8 cellular contexts compared by ENCODE assay signal in genomic region chr14:92460916-92461579, GRCh38. TPM values are rescaled to one million over a fixed set of nuclear protein-coding genes. Genes with fewer than 3 reads are reported as not detected.
DNase-seq lines count a peak whose midpoint lies in the region; ATAC-seq and TF ChIP-seq lines count a peak whose summit lies in the region.

No MANE protein-coding gene starts in this region.

- H3K9ac ChIP-seq in parathyroid adenoma (no peak overlapping the region), Karpas-422 (ENCODE audit: low read length) (no peak overlapping the region)

- no peaks in the 10 kb centered on the region for H3K79me2 ChIP-seq in parathyroid adenoma
- no peaks in the 10 kb centered on the region for H3K79me2 ChIP-seq in Karpas-422 (ENCODE audit: low read length)

- H3K4me3 ChIP-seq in cardiac fibroblast (replicated peaks in 1 of 2; ENCODE audit: low read depth in 2 of 2, low read length in 2 of 2) = no peak overlapping the region
- no peak overlapping the region for H3K4me3 ChIP-seq in parathyroid adenoma (ENCODE audit: low read depth, low read length)
- peak overlapping the region in 1 of 3 donors; percentile 9 for H3K4me3 ChIP-seq in breast epithelium
- H3K4me3 ChIP-seq in Karpas-422 (ENCODE audit: low read length) = no peak overlapping the region

- DNase-seq in cardiac fibroblast (ENCODE audit: low read depth in 2 of 2) = peak; percentile 73 to 88
- no peak for DNase-seq in effector CD4-positive, alpha-beta T cell
- DNase-seq in OCI-M2 (lab: John Stamatoyannopoulos, UW; ENCODE audit: unreplicated experiment) = no peak
- no peak for DNase-seq in breast epithelium (ENCODE audit: low spot score in 2 of 2)
- DNase-seq in Karpas-422 = no peak

- intact Hi-C loops in breast epithelium (cut with DNase I; ENCODE audit: low total_unique reads) = no loop called here

- H3K9me2 ChIP-seq in Karpas-422 (replicated peaks; ENCODE audit: insufficient read depth, low read length) = no peaks in the 10 kb centered on the region

- peak; percentile 19 for TF ChIP-seq CTCF in cardiac fibroblast (IDR thresholded peaks at IDR 0.05; ENCODE audit: low read depth, low read length)
- TF ChIP-seq CTCF in parathyroid adenoma (IDR thresholded peaks at IDR 0.05) = no peak
- no peak for TF ChIP-seq CTCF in breast epithelium (IDR thresholded peaks at IDR 0.05)

- no peaks in the 10 kb centered on the region for H3K4me1 ChIP-seq in parathyroid adenoma
- H3K4me1 ChIP-seq in breast epithelium = no peaks in the 10 kb centered on the region
- no peaks in the 10 kb centered on the region for H3K4me1 ChIP-seq in Karpas-422 (ENCODE audit: low read length)

- H3K36me3 ChIP-seq in parathyroid adenoma (ENCODE audit: control insufficient read depth, insufficient read depth, low read length) (no peaks in the 10 kb centered on the region), breast epithelium (no peaks in the 10 kb centered on the region), Karpas-422 (ENCODE audit: insufficient read depth, low read length) (no peaks in the 10 kb centered on the region)

- H2AFZ ChIP-seq in parathyroid adenoma = no peak overlapping the region
- H2AFZ ChIP-seq in Karpas-422 (ENCODE audit: low read length) = no peak overlapping the region

- H3K27me3 ChIP-seq in parathyroid adenoma (ENCODE audit: control insufficient read depth, insufficient read depth, low read length) (no peaks in the 10 kb centered on the region), breast epithelium (no peaks in the 10 kb centered on the region), Karpas-422 (ENCODE audit: low read length) (no peaks in the 10 kb centered on the region)

- H3K4me2 ChIP-seq in parathyroid adenoma (ENCODE audit: low read length) (no peak overlapping the region), Karpas-422 (ENCODE audit: low read depth, low read length, poor library complexity, severe bottlenecking) (no peak overlapping the region)

- ATAC-seq in GM18511 (IDR thresholded peaks at IDR 0.05; ENCODE audit: unreplicated experiment) (peak; percentile 78), HG02884 (IDR thresholded peaks at IDR 0.05; ENCODE audit: unreplicated experiment) (peak; percentile 79)

- H4K20me1 ChIP-seq in Karpas-422 (ENCODE audit: insufficient read depth, low read depth, low read length) = peaks cover 3% of the 10 kb centered on the region; the same call in 1 of the 2 replicates

- H3K9me3 ChIP-seq in parathyroid adenoma (ENCODE audit: control insufficient read depth, low read length) (no peaks in the 10 kb centered on the region), breast epithelium (no peaks in the 10 kb centered on the region), Karpas-422 (ENCODE audit: low read length) (no peaks in the 10 kb centered on the region)

- peak overlapping the region; percentile 55 for H3K27ac ChIP-seq in parathyroid adenoma
- peak overlapping the region in 1 of 2 donors; percentile 76 for H3K27ac ChIP-seq in breast epithelium
- no peak overlapping the region for H3K27ac ChIP-seq in Karpas-422 (ENCODE audit: low read length)

- TF ChIP-seq POLR2A in breast epithelium (IDR thresholded peaks at IDR 0.05) = no peak

RNA-seq across cellular contexts. Expression of gene RIN3, which starts 52.5 kb away (rescaled TPM):
- total RNA-seq in breast epithelium = 10 to 100 TPM; 10.7 to 19.7 (median 12.1) TPM
- total RNA-seq in Karpas-422 (2014; rRNA removed; shearing (Covaris generic); ENCODE audit: low replicate concordance) = not detected in 2 replicates

Comparison
In these comparisons a context has a peak if more than half of its experiments do, and no peak if none do; other contexts are left out.
1. DNase-seq: peak in cardiac fibroblast (2 of 2); none in effector CD4-positive, alpha-beta T cell (single experiment), OCI-M2 (single experiment), breast epithelium (0 of 2) and Karpas-422 (single experiment).
2. RNA of gene RIN3, which starts 52.5 kb away (total RNA-seq): 10.7 to 19.7 TPM in breast epithelium; not detected in Karpas-422; every median in the first group is over 10 times any median in the second.